In genomic region chr15:98304366-98304765, GRCh38 we compare ENCODE assay signal across 20 cellular contexts.
"Had no signal": no experiment of that assay in that cellular context is flagged by ENCODE, and none has a peak within 500 bp of the region (broad histone marks: within the 10 kb centered on the region; RNA-seq: fewer than 3 reads in every experiment).

No MANE protein-coding gene starts in this region.

- H3K27ac ChIP-seq: RWPE1, SJCRH30 had no signal

- ATAC-seq: Panc1, PC-3, SK-N-SH treated with all-trans-retinoic acid at 6 μM for 48 hours had no signal

- DNase-seq: KBM-7, NCI-H1092, NCI-H1105 treated with DMSO at 0.1 percent for 48 hours, NCI-H1436, NCI-H187, NCI-H2029, NCI-H2081 treated with DMSO at 0.1 percent for 48 hours, NCI-H2171, NCI-H226, NCI-H446, NCI-H510A, NCI-H524 treated with DMSO at 0.1 percent for 48 hours, NCI-H69, NCI-H774, PC-3, SHP77 treated with DMSO at 0.1 percent for 48 hours, SJCRH30 had no signal

- H3K9me3 ChIP-seq: SJCRH30 had no signal

- H3K4me1 ChIP-seq: SJCRH30 had no signal

- H3K36me3 ChIP-seq: SJCRH30 had no signal

- H3K4me3 ChIP-seq: SJCRH30 had no signal
